Comparison of ENCODE assay signal across 8 cellular contexts in the genomic region with DNA sequence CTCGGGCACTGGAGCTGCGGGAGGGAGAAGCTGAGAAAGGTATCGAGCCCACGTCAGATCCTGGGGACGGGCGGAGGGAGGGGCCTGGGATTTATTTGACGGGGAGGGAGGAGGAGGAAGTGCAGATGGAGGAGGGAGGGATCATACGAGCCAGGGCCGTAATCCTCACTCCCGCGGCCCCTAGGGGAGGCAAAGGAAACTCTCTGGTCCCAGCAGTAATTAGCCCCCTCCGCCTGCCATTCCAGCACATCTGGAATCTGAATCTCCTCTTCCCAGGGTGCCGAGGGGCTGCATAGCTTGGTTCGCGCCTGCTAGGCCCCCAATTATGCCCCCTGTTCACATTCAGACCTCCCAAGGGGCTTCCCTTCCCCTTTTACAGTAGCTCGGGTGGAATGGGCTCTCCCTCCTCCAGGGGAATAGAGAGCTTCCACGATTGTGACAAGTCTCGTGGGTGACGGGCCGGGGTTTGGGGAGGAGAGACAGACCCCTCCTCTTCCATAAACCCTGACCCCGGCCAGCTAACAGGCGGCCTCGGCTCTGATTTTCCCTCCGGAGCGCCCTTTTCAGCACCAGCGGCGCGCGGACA. TPM values are rescaled to one million over a fixed set of nuclear protein-coding genes. Genes with fewer than 3 reads are reported as not detected.
DNase-seq lines count a peak whose midpoint lies in the region; ATAC-seq, FAIRE-seq and TF ChIP-seq lines count a peak whose summit lies in the region.

SEZ6L2 (minus strand) TSS at position 35 of the 586 bp plus-strand sequence. CDS start 531 bp downstream, outside the sequence.

- no peaks in the 10 kb centered on the region for H3K36me3 Mint-ChIP-seq in stimulated activated memory B cell treated with anti-CD40 and anti-IgM and Interleukin-4, amounts not matched to agents 10 μg/mL and 1 μg/mL and 100 μg/mL, for 72 hours

- H3K4me3 Mint-ChIP-seq in stimulated activated memory B cell treated with anti-CD40 and anti-IgM and Interleukin-4, amounts not matched to agents 10 μg/mL and 1 μg/mL and 100 μg/mL, for 72 hours: peak within 1 kb of the TSS; percentile 72

- DNase-seq in NCI-H2107 treated with DMSO at 0.1 percent for 48 hours (lab: John Stamatoyannopoulos, UW; ENCODE audit: unreplicated experiment) (peak; percentile 86), epithelial cell of prostate (ENCODE audit: low read depth, low spot score) (peak; percentile 80)

- H3K4me1 Mint-ChIP-seq in stimulated activated memory B cell treated with anti-CD40 and anti-IgM and Interleukin-4, amounts not matched to agents 10 μg/mL and 1 μg/mL and 100 μg/mL, for 72 hours: peaks cover 27% of the 10 kb centered on the region

- H3K27ac ChIP-seq in VCaP (peak within 1 kb of the TSS; percentile 73), epithelial cell of prostate (peak within 1 kb of the TSS; percentile 61)

- peaks cover 62% of the 10 kb centered on the region for H3K27me3 Mint-ChIP-seq in stimulated activated memory B cell treated with anti-CD40 and anti-IgM and Interleukin-4, amounts not matched to agents 10 μg/mL and 1 μg/mL and 100 μg/mL, for 72 hours

- H3K9me3 ChIP-seq in mononuclear cell (ENCODE audit: low read depth, low read length): no peaks in the 10 kb centered on the region

- H3K4me3 ChIP-seq in GM12875 (ENCODE audit: low read depth, low read length) (peak within 1 kb of the TSS; percentile 53), mononuclear cell (ENCODE audit: low read length) (peak within 1 kb of the TSS; percentile 29)

- H3K9me3 Mint-ChIP-seq in stimulated activated memory B cell treated with anti-CD40 and anti-IgM and Interleukin-4, amounts not matched to agents 10 μg/mL and 1 μg/mL and 100 μg/mL, for 72 hours: no peaks in the 10 kb centered on the region

- TF ChIP-seq CTCF in GM12875 (IDR thresholded peaks at IDR 0.05; ENCODE audit: borderline replicate concordance, insufficient read depth, low read depth, low read length) (no peak), VCaP (conservative IDR thresholded peaks at IDR 0.05) (peak; percentile 26)

- peaks cover 8% of the 10 kb centered on the region for H3K4me1 ChIP-seq in mononuclear cell (ENCODE audit: insufficient read depth, low read length)

- no peak for ATAC-seq in stimulated activated memory B cell treated with anti-CD40 and anti-IgM and Interleukin-4, amounts not matched to agents 10 μg/mL and 1 μg/mL and 100 μg/mL, for 72 hours
- ATAC-seq in HG03280 (IDR thresholded peaks at IDR 0.05; ENCODE audit: unreplicated experiment): no peak

- no peak within 1 kb of the TSS for H3K27ac Mint-ChIP-seq in stimulated activated memory B cell treated with anti-CD40 and anti-IgM and Interleukin-4, amounts not matched to agents 10 μg/mL and 1 μg/mL and 100 μg/mL, for 72 hours

- peak; percentile 27 for FAIRE-seq in A204.1 (lab: Jason Lieb, UNC)

- peaks cover 18% of the 10 kb centered on the region for H3K27me3 ChIP-seq in mononuclear cell (ENCODE audit: insufficient read depth, low read length)

RNA-seq across cellular contexts. Expression of gene SEZ6L2, which starts in this region (rescaled TPM):
- under 0.01 TPM for total RNA-seq in mononuclear cell
